2 cellular contexts compared by ENCODE assay signal in the genomic region with DNA sequence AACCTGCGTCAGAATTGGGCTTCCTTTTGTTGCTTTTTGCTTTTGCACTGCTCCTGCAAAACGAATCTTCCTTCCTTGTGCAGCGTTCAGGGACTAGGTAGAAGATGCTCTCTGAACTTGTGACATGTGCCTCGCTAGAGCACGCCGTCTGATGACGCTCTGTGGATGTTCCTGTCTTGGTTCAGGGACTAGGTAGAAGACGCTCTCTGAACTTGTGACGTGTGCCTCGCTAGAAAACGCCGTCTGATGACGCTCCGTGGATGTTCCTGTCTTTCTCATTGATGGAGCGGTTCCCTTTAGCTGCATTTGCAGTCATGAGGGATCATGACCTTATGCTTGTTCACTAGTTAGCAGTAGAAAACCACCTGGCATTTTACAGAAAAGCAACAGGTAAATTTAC.
TF ChIP-seq lines count a peak whose summit lies in the region.

No MANE protein-coding gene starts in this region.

TF ChIP-seq in HepG2, 621 proteins besides CTCF, POLR2A, EP300 and RAD21:
- TF ChIP-seq TFDP1 (CRISPR knock-in tag; IDR thresholded peaks at IDR 0.05; ENCODE audit: borderline replicate concordance), result no peak
- peak; percentile 83 for TF ChIP-seq CREB1 (IDR thresholded peaks at IDR 0.05)
- no peak for TF ChIP-seq CREB1 (CRISPR knock-in tag; IDR thresholded peaks at IDR 0.05)
- TF ChIP-seq TIGD3 (CRISPR knock-in tag; IDR thresholded peaks at IDR 0.05; ENCODE audit: borderline replicate concordance), result no peak
- TF ChIP-seq FOSL1 (CRISPR knock-in tag; IDR thresholded peaks at IDR 0.05; ENCODE audit: borderline replicate concordance), result no peak

TF ChIP-seq in neural cell, 6 proteins besides CTCF, POLR2A, EP300 and RAD21 (continued from another document):
- TF ChIP-seq, protein P1, sequence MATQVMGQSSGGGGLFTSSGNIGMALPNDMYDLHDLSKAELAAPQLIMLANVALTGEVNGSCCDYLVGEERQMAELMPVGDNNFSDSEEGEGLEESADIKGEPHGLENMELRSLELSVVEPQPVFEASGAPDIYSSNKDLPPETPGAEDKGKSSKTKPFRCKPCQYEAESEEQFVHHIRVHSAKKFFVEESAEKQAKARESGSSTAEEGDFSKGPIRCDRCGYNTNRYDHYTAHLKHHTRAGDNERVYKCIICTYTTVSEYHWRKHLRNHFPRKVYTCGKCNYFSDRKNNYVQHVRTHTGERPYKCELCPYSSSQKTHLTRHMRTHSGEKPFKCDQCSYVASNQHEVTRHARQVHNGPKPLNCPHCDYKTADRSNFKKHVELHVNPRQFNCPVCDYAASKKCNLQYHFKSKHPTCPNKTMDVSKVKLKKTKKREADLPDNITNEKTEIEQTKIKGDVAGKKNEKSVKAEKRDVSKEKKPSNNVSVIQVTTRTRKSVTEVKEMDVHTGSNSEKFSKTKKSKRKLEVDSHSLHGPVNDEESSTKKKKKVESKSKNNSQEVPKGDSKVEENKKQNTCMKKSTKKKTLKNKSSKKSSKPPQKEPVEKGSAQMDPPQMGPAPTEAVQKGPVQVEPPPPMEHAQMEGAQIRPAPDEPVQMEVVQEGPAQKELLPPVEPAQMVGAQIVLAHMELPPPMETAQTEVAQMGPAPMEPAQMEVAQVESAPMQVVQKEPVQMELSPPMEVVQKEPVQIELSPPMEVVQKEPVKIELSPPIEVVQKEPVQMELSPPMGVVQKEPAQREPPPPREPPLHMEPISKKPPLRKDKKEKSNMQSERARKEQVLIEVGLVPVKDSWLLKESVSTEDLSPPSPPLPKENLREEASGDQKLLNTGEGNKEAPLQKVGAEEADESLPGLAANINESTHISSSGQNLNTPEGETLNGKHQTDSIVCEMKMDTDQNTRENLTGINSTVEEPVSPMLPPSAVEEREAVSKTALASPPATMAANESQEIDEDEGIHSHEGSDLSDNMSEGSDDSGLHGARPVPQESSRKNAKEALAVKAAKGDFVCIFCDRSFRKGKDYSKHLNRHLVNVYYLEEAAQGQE (IDR thresholded peaks at IDR 0.05; ENCODE audit: borderline replicate concordance), result no peak
